Comparison of ENCODE assay signal across 8 cellular contexts in genomic region chr7:85554294-85554877, GRCh38.
DNase-seq lines count a peak whose midpoint lies in the region; ATAC-seq, FAIRE-seq and TF ChIP-seq lines count a peak whose summit lies in the region.

No MANE protein-coding gene starts in this region.

- DNase-seq in activated CD8-positive, alpha-beta T cell treated with anti-CD3 and anti-CD28 coated beads for 36 hours: peak; percentile 2
- DNase-seq in activated CD8-positive, alpha-beta T cell treated with anti-CD3 and anti-CD28 coated beads, Interleukin-2, amount 10 ng/mL, durations not matched to agents 7 days and 5 days: no peak
- DNase-seq in GM23338 (ENCODE audit: low spot score) (peak; percentile 77), Kasumi-1 (lab: John Stamatoyannopoulos, UW) (peak; percentile 69 to 80), RCC 7860 (ENCODE audit: low spot score) (peak; percentile 60), epithelial cell of prostate (ENCODE audit: low read depth, low spot score) (peak; percentile 40)
- no peak for DNase-seq in activated CD4-positive, alpha-beta memory T cell treated with anti-CD3 and anti-CD28 coated beads, Interleukin-2, amount 10 ng/mL, durations not matched to agents 7 days and 5 days

- no peak overlapping the region for H3K4me3 ChIP-seq in GM23338
- H3K4me3 ChIP-seq in neutrophil (ENCODE audit: low read depth in 1 of 2, low read length in 1 of 2): no peak overlapping the region

- no peak overlapping the region for H3K4me2 ChIP-seq in GM23338

- H3K9me3 ChIP-seq in neutrophil: no peaks in the 10 kb centered on the region

- H3K9me3 Mint-ChIP-seq in activated CD8-positive, alpha-beta T cell treated with anti-CD3 and anti-CD28 coated beads for 36 hours: no peaks in the 10 kb centered on the region
- no peaks in the 10 kb centered on the region for H3K9me3 Mint-ChIP-seq in activated CD8-positive, alpha-beta T cell treated with anti-CD3 and anti-CD28 coated beads, Interleukin-2, amount 10 ng/mL, durations not matched to agents 7 days and 5 days (ENCODE audit: insufficient read depth)
- no peaks in the 10 kb centered on the region for H3K9me3 Mint-ChIP-seq in GM23338
- H3K9me3 Mint-ChIP-seq in activated CD4-positive, alpha-beta memory T cell treated with anti-CD3 and anti-CD28 coated beads, Interleukin-2, amount 10 ng/mL, durations not matched to agents 7 days and 5 days: no peaks in the 10 kb centered on the region

- H3K36me3 ChIP-seq in GM23338 (ENCODE audit: insufficient read depth) (no peaks in the 10 kb centered on the region), neutrophil (no peaks in the 10 kb centered on the region)

- H4K20me1 ChIP-seq in GM23338 (replicated peaks; ENCODE audit: insufficient read depth): no peaks in the 10 kb centered on the region

- H3K79me2 ChIP-seq in GM23338 (replicated peaks; ENCODE audit: insufficient read depth): no peaks in the 10 kb centered on the region

- no peaks in the 10 kb centered on the region for H3K36me3 Mint-ChIP-seq in activated CD8-positive, alpha-beta T cell treated with anti-CD3 and anti-CD28 coated beads for 36 hours (ENCODE audit: low read depth)
- no peaks in the 10 kb centered on the region for H3K36me3 Mint-ChIP-seq in activated CD8-positive, alpha-beta T cell treated with anti-CD3 and anti-CD28 coated beads, Interleukin-2, amount 10 ng/mL, durations not matched to agents 7 days and 5 days (ENCODE audit: low read depth)
- H3K36me3 Mint-ChIP-seq in GM23338 (ENCODE audit: low read depth): no peaks in the 10 kb centered on the region
- H3K36me3 Mint-ChIP-seq in activated CD4-positive, alpha-beta memory T cell treated with anti-CD3 and anti-CD28 coated beads, Interleukin-2, amount 10 ng/mL, durations not matched to agents 7 days and 5 days (ENCODE audit: low read depth): no peaks in the 10 kb centered on the region

- no peak for ATAC-seq in activated CD8-positive, alpha-beta T cell treated with anti-CD3 and anti-CD28 coated beads for 36 hours
- ATAC-seq in activated CD8-positive, alpha-beta T cell treated with anti-CD3 and anti-CD28 coated beads, Interleukin-2, amount 10 ng/mL, durations not matched to agents 7 days and 5 days: no peak
- peak; percentile 26; the same call in 1 of the 3 replicates for ATAC-seq in GM23338

- no peak overlapping the region for H3K4me3 Mint-ChIP-seq in activated CD8-positive, alpha-beta T cell treated with anti-CD3 and anti-CD28 coated beads for 36 hours
- H3K4me3 Mint-ChIP-seq in activated CD8-positive, alpha-beta T cell treated with anti-CD3 and anti-CD28 coated beads, Interleukin-2, amount 10 ng/mL, durations not matched to agents 7 days and 5 days: no peak overlapping the region
- no peak overlapping the region for H3K4me3 Mint-ChIP-seq in GM23338
- H3K4me3 Mint-ChIP-seq in activated CD4-positive, alpha-beta memory T cell treated with anti-CD3 and anti-CD28 coated beads, Interleukin-2, amount 10 ng/mL, durations not matched to agents 7 days and 5 days: no peak overlapping the region

- FAIRE-seq in RCC 7860 (lab: Jason Lieb, UNC): peak; percentile 90

- H3F3A ChIP-seq in GM23338 (replicated peaks; ENCODE audit: low read depth): no peaks in the 10 kb centered on the region

- no peak overlapping the region for H3K27ac ChIP-seq in GM23338 (ENCODE audit: low read depth)
- no peak overlapping the region for H3K27ac ChIP-seq in epithelial cell of prostate
- H3K27ac ChIP-seq in neutrophil: no peak overlapping the region

- no peaks in the 10 kb centered on the region for H3K27me3 ChIP-seq in GM23338 (ENCODE audit: insufficient read depth)
- no peaks in the 10 kb centered on the region for H3K27me3 ChIP-seq in neutrophil

- H2AFZ ChIP-seq in GM23338: no peak overlapping the region

- no peaks in the 10 kb centered on the region for H3K27me3 Mint-ChIP-seq in activated CD8-positive, alpha-beta T cell treated with anti-CD3 and anti-CD28 coated beads for 36 hours
- no peaks in the 10 kb centered on the region for H3K27me3 Mint-ChIP-seq in activated CD8-positive, alpha-beta T cell treated with anti-CD3 and anti-CD28 coated beads, Interleukin-2, amount 10 ng/mL, durations not matched to agents 7 days and 5 days (ENCODE audit: low read depth)
- H3K27me3 Mint-ChIP-seq in GM23338 (ENCODE audit: insufficient read depth, low read depth, poor library complexity): no peaks in the 10 kb centered on the region
- no peaks in the 10 kb centered on the region for H3K27me3 Mint-ChIP-seq in activated CD4-positive, alpha-beta memory T cell treated with anti-CD3 and anti-CD28 coated beads, Interleukin-2, amount 10 ng/mL, durations not matched to agents 7 days and 5 days

- H3K27ac Mint-ChIP-seq in activated CD8-positive, alpha-beta T cell treated with anti-CD3 and anti-CD28 coated beads for 36 hours: no peak overlapping the region
- H3K27ac Mint-ChIP-seq in activated CD8-positive, alpha-beta T cell treated with anti-CD3 and anti-CD28 coated beads, Interleukin-2, amount 10 ng/mL, durations not matched to agents 7 days and 5 days: no peak overlapping the region
- peak overlapping the region; percentile 95 for H3K27ac Mint-ChIP-seq in GM23338
- no peak overlapping the region for H3K27ac Mint-ChIP-seq in activated CD4-positive, alpha-beta memory T cell treated with anti-CD3 and anti-CD28 coated beads, Interleukin-2, amount 10 ng/mL, durations not matched to agents 7 days and 5 days

- CTCF ChIA-PET in activated CD8-positive, alpha-beta T cell treated with anti-CD3 and anti-CD28 coated beads for 36 hours (lab: Charles Lee): interaction anchor here (1.1 to 1.5 kb wide), 3 partner anchors 19 to 530 kb away, joined by 4 to 5 read pairs (median 4); no protein-coding TSS in a partner anchor
- CTCF ChIA-PET in activated CD8-positive, alpha-beta T cell treated with anti-CD3 and anti-CD28 coated beads, Interleukin-2, amount 10 ng/mL, durations not matched to agents 7 days and 5 days (lab: Charles Lee): interaction anchor here (0.6 to 1.3 kb wide), 2 partner anchors 10 to 14 kb away, joined by 3 to 4 read pairs; no protein-coding TSS in a partner anchor
- CTCF ChIA-PET in activated CD4-positive, alpha-beta memory T cell treated with anti-CD3 and anti-CD28 coated beads, Interleukin-2, amount 10 ng/mL, durations not matched to agents 7 days and 5 days (lab: Charles Lee): interaction anchor here (2.1 kb wide), 1 partner anchor 512 kb away, joined by 5 read pairs; no protein-coding TSS in a partner anchor

- POLR2A ChIA-PET in activated CD8-positive, alpha-beta T cell treated with anti-CD3 and anti-CD28 coated beads for 36 hours (lab: Charles Lee): no interaction called here
- POLR2A ChIA-PET in activated CD8-positive, alpha-beta T cell treated with anti-CD3 and anti-CD28 coated beads, Interleukin-2, amount 10 ng/mL, durations not matched to agents 7 days and 5 days (lab: Charles Lee): no interaction called here
- POLR2A ChIA-PET in activated CD4-positive, alpha-beta memory T cell treated with anti-CD3 and anti-CD28 coated beads, Interleukin-2, amount 10 ng/mL, durations not matched to agents 7 days and 5 days (lab: Charles Lee): no interaction called here

- H3K4me1 ChIP-seq in GM23338 (ENCODE audit: insufficient read depth) (no peaks in the 10 kb centered on the region), neutrophil (ENCODE audit: control insufficient read depth in 1 of 2, insufficient read depth in 1 of 2, low read depth in 1 of 2, low read length in 1 of 2) (no peaks in the 10 kb centered on the region)

- H3K9me2 ChIP-seq in GM23338 (ENCODE audit: insufficient read depth): no peaks in the 10 kb centered on the region

- intact Hi-C loops in activated CD8-positive, alpha-beta T cell treated with anti-CD3 and anti-CD28 coated beads for 36 hours (cut with micrococcal nuclease): no loop called here

- no peaks in the 10 kb centered on the region for H3K4me1 Mint-ChIP-seq in activated CD8-positive, alpha-beta T cell treated with anti-CD3 and anti-CD28 coated beads for 36 hours (ENCODE audit: low read depth)
- H3K4me1 Mint-ChIP-seq in activated CD8-positive, alpha-beta T cell treated with anti-CD3 and anti-CD28 coated beads, Interleukin-2, amount 10 ng/mL, durations not matched to agents 7 days and 5 days (ENCODE audit: low read depth): no peaks in the 10 kb centered on the region
- no peaks in the 10 kb centered on the region; the same call in 2 of the 3 replicates for H3K4me1 Mint-ChIP-seq in GM23338
- no peaks in the 10 kb centered on the region for H3K4me1 Mint-ChIP-seq in activated CD4-positive, alpha-beta memory T cell treated with anti-CD3 and anti-CD28 coated beads, Interleukin-2, amount 10 ng/mL, durations not matched to agents 7 days and 5 days

- peak; percentile 76 for TF ChIP-seq CTCF in activated CD8-positive, alpha-beta T cell treated with anti-CD3 and anti-CD28 coated beads for 36 hours (IDR thresholded peaks at IDR 0.05)
- TF ChIP-seq CTCF in GM23338 (conservative IDR thresholded peaks at IDR 0.05; ENCODE audit: low read depth in 2 of 2): peak; percentile 74 to 86
- peak; percentile 43 for TF ChIP-seq CTCF in neutrophil (IDR thresholded peaks at IDR 0.05)

TF ChIP-seq in GM23338, 12 proteins besides CTCF, POLR2A, EP300 and RAD21 (continues in another document):
- TF ChIP-seq JUNB (IDR thresholded peaks at IDR 0.05; ENCODE audit: unreplicated experiment): no peak
- no peak for TF ChIP-seq ZNF114 (CRISPR knock-in tag; IDR thresholded peaks at IDR 0.05)
- TF ChIP-seq, protein P1, sequence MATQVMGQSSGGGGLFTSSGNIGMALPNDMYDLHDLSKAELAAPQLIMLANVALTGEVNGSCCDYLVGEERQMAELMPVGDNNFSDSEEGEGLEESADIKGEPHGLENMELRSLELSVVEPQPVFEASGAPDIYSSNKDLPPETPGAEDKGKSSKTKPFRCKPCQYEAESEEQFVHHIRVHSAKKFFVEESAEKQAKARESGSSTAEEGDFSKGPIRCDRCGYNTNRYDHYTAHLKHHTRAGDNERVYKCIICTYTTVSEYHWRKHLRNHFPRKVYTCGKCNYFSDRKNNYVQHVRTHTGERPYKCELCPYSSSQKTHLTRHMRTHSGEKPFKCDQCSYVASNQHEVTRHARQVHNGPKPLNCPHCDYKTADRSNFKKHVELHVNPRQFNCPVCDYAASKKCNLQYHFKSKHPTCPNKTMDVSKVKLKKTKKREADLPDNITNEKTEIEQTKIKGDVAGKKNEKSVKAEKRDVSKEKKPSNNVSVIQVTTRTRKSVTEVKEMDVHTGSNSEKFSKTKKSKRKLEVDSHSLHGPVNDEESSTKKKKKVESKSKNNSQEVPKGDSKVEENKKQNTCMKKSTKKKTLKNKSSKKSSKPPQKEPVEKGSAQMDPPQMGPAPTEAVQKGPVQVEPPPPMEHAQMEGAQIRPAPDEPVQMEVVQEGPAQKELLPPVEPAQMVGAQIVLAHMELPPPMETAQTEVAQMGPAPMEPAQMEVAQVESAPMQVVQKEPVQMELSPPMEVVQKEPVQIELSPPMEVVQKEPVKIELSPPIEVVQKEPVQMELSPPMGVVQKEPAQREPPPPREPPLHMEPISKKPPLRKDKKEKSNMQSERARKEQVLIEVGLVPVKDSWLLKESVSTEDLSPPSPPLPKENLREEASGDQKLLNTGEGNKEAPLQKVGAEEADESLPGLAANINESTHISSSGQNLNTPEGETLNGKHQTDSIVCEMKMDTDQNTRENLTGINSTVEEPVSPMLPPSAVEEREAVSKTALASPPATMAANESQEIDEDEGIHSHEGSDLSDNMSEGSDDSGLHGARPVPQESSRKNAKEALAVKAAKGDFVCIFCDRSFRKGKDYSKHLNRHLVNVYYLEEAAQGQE (IDR thresholded peaks at IDR 0.05; ENCODE audit: unreplicated experiment): no peak
- TF ChIP-seq NANOG (IDR thresholded peaks at IDR 0.05; ENCODE audit: borderline replicate concordance): no peak

Comparison
In these comparisons a context has a peak if more than half of its experiments do, and no peak if none do; other contexts are left out.
1. DNase-seq: peak in activated CD8-positive, alpha-beta T cell treated with anti-CD3 and anti-CD28 coated beads for 36 hours (single experiment), GM23338 (single experiment), Kasumi-1 (2 of 2), RCC 7860 (single experiment) and epithelial cell of prostate (single experiment); none in activated CD8-positive, alpha-beta T cell treated with anti-CD3 and anti-CD28 coated beads, Interleukin-2, amount 10 ng/mL, durations not matched to agents 7 days and 5 days (single experiment) and activated CD4-positive, alpha-beta memory T cell treated with anti-CD3 and anti-CD28 coated beads, Interleukin-2, amount 10 ng/mL, durations not matched to agents 7 days and 5 days (single experiment).
2. Peak in every context shown above with its lines, with median percentiles within 50 percentile points of each other: CTCF ChIP-seq.